In the genomic region with DNA sequence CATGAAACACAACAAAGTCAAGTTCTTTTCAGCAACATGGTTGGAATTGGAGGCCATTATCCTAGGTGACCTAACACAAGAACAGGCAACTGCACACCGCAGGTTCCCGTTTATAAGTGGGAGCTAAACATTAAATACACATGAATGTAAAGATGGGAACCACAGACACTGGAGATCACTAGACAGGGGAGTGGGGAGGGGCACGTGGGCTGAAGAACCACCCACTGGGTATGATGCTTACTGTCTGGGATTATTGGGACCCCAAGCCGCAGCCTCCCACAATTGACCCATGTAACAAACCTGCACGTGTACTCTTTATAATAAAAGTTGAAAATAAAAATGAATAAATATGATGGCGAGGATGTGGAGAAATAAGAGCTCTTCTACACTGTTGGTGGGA, we compare ENCODE assay signal across 18 cellular contexts. TPM values are rescaled to one million over a fixed set of nuclear protein-coding genes. Genes with fewer than 3 reads are reported as not detected.
A peak's percentile ranks its signal among the peaks of the same experiment; 100 is the strongest.
DNase-seq lines count a peak whose midpoint lies in the region; ATAC-seq lines count a peak whose summit lies in the region.
"Had no signal": no experiment of that assay in that cellular context is flagged by ENCODE, and none has a peak within 500 bp of the region (broad histone marks: within the 10 kb centered on the region; RNA-seq: fewer than 3 reads in every experiment).

No MANE protein-coding gene starts in this region.

- CTCF ChIA-PET in activated CD8-positive, alpha-beta memory T cell treated with anti-CD3 and anti-CD28 coated beads, Interleukin-2, amount 10 ng/mL, durations not matched to agents 7 days and 5 days (lab: Charles Lee): interaction anchor here (1.0 to 2.6 kb wide), 2 partner anchors 77 to 85 kb away, joined by 3 to 9 read pairs; no protein-coding TSS in a partner anchor

- ATAC-seq in activated CD8-positive, alpha-beta memory T cell treated with anti-CD3 and anti-CD28 coated beads, Interleukin-2, amount 10 ng/mL, durations not matched to agents 7 days and 5 days: no peak
- ATAC-seq in left lobe of liver (no peak), HG03354 (IDR thresholded peaks at IDR 0.05; ENCODE audit: poor library complexity, severe bottlenecking, unreplicated experiment) (no peak)
- ATAC-seq: A549; CD8-positive, alpha-beta T cell had no signal

- H3K36me3 Mint-ChIP-seq in activated CD8-positive, alpha-beta memory T cell treated with anti-CD3 and anti-CD28 coated beads, Interleukin-2, amount 10 ng/mL, durations not matched to agents 7 days and 5 days: no peaks in the 10 kb centered on the region
- H3K36me3 Mint-ChIP-seq: CD8-positive, alpha-beta T cell had no signal

- peak; percentile 15 for DNase-seq in activated CD8-positive, alpha-beta memory T cell treated with anti-CD3 and anti-CD28 coated beads, Interleukin-2, amount 10 ng/mL, durations not matched to agents 7 days and 5 days
- no peak for DNase-seq in activated CD8-positive, alpha-beta memory T cell treated with anti-CD3 and anti-CD28 coated beads for 24 hours
- DNase-seq in islet precursor cell (peak; percentile 15), left lobe of liver (ENCODE audit: low spot score) (peak; percentile 14), ureter (ENCODE audit: low spot score) (peak; percentile 31), NCI-H1105 treated with DMSO at 0.1 percent for 48 hours (lab: John Stamatoyannopoulos, UW) (no peak), GF-D8 (lab: John Stamatoyannopoulos, UW) (no peak)
- DNase-seq: AML-193; Calu3; CD4-positive, alpha-beta T cell; DND-41; GDM1 had no signal

- H3K4me1 Mint-ChIP-seq in activated CD8-positive, alpha-beta memory T cell treated with anti-CD3 and anti-CD28 coated beads, Interleukin-2, amount 10 ng/mL, durations not matched to agents 7 days and 5 days: peaks cover 17% of the 10 kb centered on the region
- H3K4me1 Mint-ChIP-seq: B cell had no signal

- H3K4me3 Mint-ChIP-seq in activated CD8-positive, alpha-beta memory T cell treated with anti-CD3 and anti-CD28 coated beads, Interleukin-2, amount 10 ng/mL, durations not matched to agents 7 days and 5 days: no peak overlapping the region
- H3K4me3 Mint-ChIP-seq: B cell; CD4-positive, alpha-beta T cell; CD8-positive, alpha-beta T cell had no signal

- peaks cover 87% of the 10 kb centered on the region for H3K27me3 Mint-ChIP-seq in activated CD8-positive, alpha-beta memory T cell treated with anti-CD3 and anti-CD28 coated beads, Interleukin-2, amount 10 ng/mL, durations not matched to agents 7 days and 5 days

- no peaks in the 10 kb centered on the region for H3K9me3 Mint-ChIP-seq in activated CD8-positive, alpha-beta memory T cell treated with anti-CD3 and anti-CD28 coated beads, Interleukin-2, amount 10 ng/mL, durations not matched to agents 7 days and 5 days (ENCODE audit: low read depth)
- H3K9me3 Mint-ChIP-seq: CD4-positive, alpha-beta T cell; CD8-positive, alpha-beta T cell had no signal

- no peak overlapping the region for H3K27ac Mint-ChIP-seq in activated CD8-positive, alpha-beta memory T cell treated with anti-CD3 and anti-CD28 coated beads, Interleukin-2, amount 10 ng/mL, durations not matched to agents 7 days and 5 days
- H3K27ac Mint-ChIP-seq: B cell; CD4-positive, alpha-beta T cell; CD8-positive, alpha-beta T cell had no signal

RNA-seq across cellular contexts. Expression of gene RAET1G, which starts 8.6 kb away (rescaled TPM):
- not detected for total RNA-seq in activated CD8-positive, alpha-beta memory T cell treated with anti-CD3 and anti-CD28 coated beads, Interleukin-2, amount 10 ng/mL, durations not matched to agents 7 days and 5 days
- not detected for total RNA-seq in left lobe of liver
- total RNA-seq in ureter: 5.2 TPM
- total RNA-seq: B cell; Caco-2; CD4-positive, alpha-beta T cell; CD8-positive, alpha-beta T cell; G401 had no signal

RNA-seq across cellular contexts. Expression of gene ULBP2, which starts 10.3 kb away (rescaled TPM):
- under 1 TPM; 0.80 to 0.99 TPM for total RNA-seq in activated CD8-positive, alpha-beta memory T cell treated with anti-CD3 and anti-CD28 coated beads, Interleukin-2, amount 10 ng/mL, durations not matched to agents 7 days and 5 days
- total RNA-seq in left lobe of liver (0.18 TPM), ureter (3.0 TPM)
- total RNA-seq: B cell had no signal

RNA-seq across cellular contexts. Expression of gene ULBP1, which starts 32.2 kb away (rescaled TPM):
- total RNA-seq in activated CD8-positive, alpha-beta memory T cell treated with anti-CD3 and anti-CD28 coated beads, Interleukin-2, amount 10 ng/mL, durations not matched to agents 7 days and 5 days: 1 to 10 TPM in 1 of 2 experiments, under 1 TPM in 1; 0.82 to 1.2 TPM
- total RNA-seq in left lobe of liver: 0.08 TPM
- total RNA-seq in ureter: 2.5 TPM
- total RNA-seq: G401 had no signal

RNA-seq across cellular contexts. Expression of gene RAET1E, which starts 33.6 kb away (rescaled TPM):
- total RNA-seq in activated CD8-positive, alpha-beta memory T cell treated with anti-CD3 and anti-CD28 coated beads, Interleukin-2, amount 10 ng/mL, durations not matched to agents 7 days and 5 days: not detected
- total RNA-seq in left lobe of liver (not detected), ureter (5.5 TPM)
- total RNA-seq: B cell; Caco-2; Calu3; CD4-positive, alpha-beta T cell; CD8-positive, alpha-beta T cell; G401 had no signal

Comparison
In these comparisons a context has a peak if more than half of its experiments do, and no peak if none do; other contexts are left out.
1. DNase-seq: peak in activated CD8-positive, alpha-beta memory T cell treated with anti-CD3 and anti-CD28 coated beads, Interleukin-2, amount 10 ng/mL, durations not matched to agents 7 days and 5 days (single experiment), islet precursor cell (single experiment), left lobe of liver (single experiment) and ureter (single experiment); none in activated CD8-positive, alpha-beta memory T cell treated with anti-CD3 and anti-CD28 coated beads for 24 hours (single experiment), NCI-H1105 treated with DMSO at 0.1 percent for 48 hours (single experiment) and GF-D8 (single experiment).